8 cellular contexts compared by ENCODE assay signal in the genomic region with DNA sequence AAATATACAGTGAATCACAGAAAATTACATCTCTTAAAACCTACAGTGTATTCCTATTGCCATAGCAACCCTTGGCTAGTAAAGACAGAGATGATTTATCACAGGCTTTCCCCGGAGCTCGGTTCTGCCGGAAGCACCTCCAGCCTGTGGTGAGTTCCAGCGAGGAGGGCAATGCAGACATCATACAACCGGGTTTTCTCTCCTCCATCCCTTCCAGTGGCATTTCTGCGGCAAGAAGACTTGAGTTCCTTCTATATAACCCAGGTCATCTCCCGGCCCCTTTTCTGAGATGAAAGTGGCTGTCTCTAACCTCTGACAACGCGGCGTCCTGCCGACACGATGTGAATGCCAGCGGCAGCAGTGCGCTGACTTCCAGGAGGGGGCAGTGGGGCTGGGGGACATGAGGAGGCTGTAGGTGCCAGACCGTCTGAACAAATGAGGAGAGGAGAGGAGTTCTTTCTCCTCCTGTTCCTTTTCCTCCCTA.
DNase-seq lines count a peak whose midpoint lies in the region; ATAC-seq, FAIRE-seq and TF ChIP-seq lines count a peak whose summit lies in the region.

No MANE protein-coding gene starts in this region.

- TF ChIP-seq EP300 in A549 (IDR thresholded peaks at IDR 0.05): no peak

- no peaks in the 10 kb centered on the region for H3K36me3 ChIP-seq in Panc1 (ENCODE audit: control insufficient read depth, insufficient read depth, low read length)

- H3K9me3 ChIP-seq in A549 (no peaks in the 10 kb centered on the region), Panc1 (ENCODE audit: control insufficient read depth, insufficient read depth, low read depth, low read length) (no peaks in the 10 kb centered on the region)

- H3K27ac Mint-ChIP-seq in glutamatergic neuron (ENCODE audit: unreplicated experiment): no peak overlapping the region

- H3K4me1 ChIP-seq in A549 (peaks cover 4% of the 10 kb centered on the region; the same call in 1 of the 3 replicates), Panc1 (ENCODE audit: control insufficient read depth, insufficient read depth, low read length) (no peaks in the 10 kb centered on the region; the same call in 1 of the 2 replicates)

- no peaks in the 10 kb centered on the region for H3K36me3 Mint-ChIP-seq in glutamatergic neuron (ENCODE audit: unreplicated experiment)

- peak overlapping the region; percentile 42 for H3K4me3 ChIP-seq in A549
- peak overlapping the region; percentile 20 to 54 for H3K4me3 ChIP-seq in Panc1 (ENCODE audit: low read depth in 2 of 2, low read length in 2 of 2)

- DNase-seq in A549 (ENCODE audit: low read depth in 1 of 2, low spot score in 1 of 2): peak; percentile 43 to 57
- peak; percentile 35 for DNase-seq in GM20000 (ENCODE audit: low spot score)
- no peak for DNase-seq in Panc1 (ENCODE audit: low read depth, low spot score)
- DNase-seq in activated naive CD4-positive, alpha-beta T cell treated with Interleukin-2 at 50 U/mL for 16 hours: peak; percentile 52
- peak; percentile 52 for DNase-seq in glutamatergic neuron
- peak; percentile 66 for DNase-seq in putamen (ENCODE audit: low spot score)
- DNase-seq in frontal cortex (ENCODE audit: low spot score in 2 of 2): no peak

- TF ChIP-seq POLR2A in A549 (IDR thresholded peaks at IDR 0.05; ENCODE audit: low read length) (no peak), GM18505 (IDR thresholded peaks at IDR 0.05; ENCODE audit: borderline replicate concordance, extremely low read depth, insufficient read depth, insufficient read length) (no peak)

- POLR2A ChIA-PET in A549 (lab: Yijun Ruan, JAX) (interaction anchor here (1.1 to 2.4 kb wide), 3 partner anchors 241 to 244 kb away, joined by 4 to 19 read pairs (median 6); partner anchors contain the start of gene FUT8), Panc1 (lab: Charles Lee) (no interaction called here)

- no peak overlapping the region for H3K4me3 Mint-ChIP-seq in glutamatergic neuron (ENCODE audit: unreplicated experiment)

- no peaks in the 10 kb centered on the region for H3K27me3 ChIP-seq in Panc1 (ENCODE audit: control insufficient read depth, insufficient read depth, low read length)

- H3K27me3 Mint-ChIP-seq in glutamatergic neuron (ENCODE audit: unreplicated experiment): no peaks in the 10 kb centered on the region

- CTCF ChIA-PET in A549 (lab: Yijun Ruan, JAX): interaction anchor here (0.6 to 10.9 kb wide), 18 partner anchors 10 to 789 kb away, joined by 3 to 137 read pairs (median 4); partner anchors contain the start of gene FUT8
- CTCF ChIA-PET in Panc1 (lab: Charles Lee): no interaction called here

- FAIRE-seq in A549 (lab: Jason Lieb, UNC) (no peak), frontal cortex (lab: Jason Lieb, UNC) (no peak)

- ATAC-seq in A549 (peak; percentile 91 to 93), Panc1 (peak; percentile 78), GM18505 (IDR thresholded peaks at IDR 0.05; ENCODE audit: unreplicated experiment) (no peak)

- BruUV-seq in Panc1 (replicated peaks; lab: Mats Ljungman, UMichigan): no TSS peak

- H3K27ac ChIP-seq in A549: peak overlapping the region; percentile 65 to 67
- H3K27ac ChIP-seq in Panc1 (ENCODE audit: low read length): no peak overlapping the region

- H3K4me1 Mint-ChIP-seq in glutamatergic neuron (ENCODE audit: low read depth, unreplicated experiment): no peaks in the 10 kb centered on the region

- TF ChIP-seq CTCF in A549 (IDR thresholded peaks at IDR 0.05) (peak; percentile 43), GM20000 (IDR thresholded peaks at IDR 0.05; ENCODE audit: extremely low read depth, missing control alignments) (peak; percentile 32), Panc1 (IDR thresholded peaks at IDR 0.05) (peak; percentile 55), glutamatergic neuron (IDR thresholded peaks at IDR 0.05; ENCODE audit: partially characterized antibody, unreplicated experiment) (no peak)

- no peaks in the 10 kb centered on the region for H3K9me3 Mint-ChIP-seq in glutamatergic neuron (ENCODE audit: unreplicated experiment)

- peak; percentile 53 to 64 for TF ChIP-seq RAD21 in A549 (conservative IDR thresholded peaks at IDR 0.05 in 1 of 2, IDR thresholded peaks at IDR 0.05 in 1 of 2)

- peak overlapping the region; percentile 78 for H3K4me2 ChIP-seq in A549

- in situ Hi-C loops in Panc1 (cut with HindIII; ENCODE audit: low pct_unique_long_range_greater_than_20kb, low sequenced_read_pairs): no loop called here

- WGBS in A549 (ENCODE audit: missing lambda C conversion rate): 8% methylated on average over 15 of the region's 15 CpGs

- intact Hi-C loops in Panc1 (cut with micrococcal nuclease; ENCODE audit: unreplicated experiment): loop anchor here (10.0 kb wide), 1 partner anchor 204 kb away; no protein-coding TSS in a partner anchor

TF ChIP-seq in A549, 52 proteins besides CTCF, POLR2A, EP300 and RAD21:
- TF ChIP-seq SMC3 (IDR thresholded peaks at IDR 0.05): peak; percentile 67
- no peak for TF ChIP-seq NFE2L2 (conservative IDR thresholded peaks at IDR 0.05; ENCODE audit: low read length)
- no peak for TF ChIP-seq TFCP2L1 (CRISPR knock-in tag; IDR thresholded peaks at IDR 0.05)
- no peak for TF ChIP-seq JUNB (IDR thresholded peaks at IDR 0.05)
- TF ChIP-seq ZNF302 (CRISPR knock-in tag; IDR thresholded peaks at IDR 0.05): no peak
- no peak for TF ChIP-seq MAX (IDR thresholded peaks at IDR 0.05)
- no peak for TF ChIP-seq HOXA7 (CRISPR knock-in tag; IDR thresholded peaks at IDR 0.05)

Comparison
In these comparisons a context has a peak if more than half of its experiments do, and no peak if none do; other contexts are left out.
1. DNase-seq: peak in A549 (2 of 2), GM20000 (single experiment), activated naive CD4-positive, alpha-beta T cell treated with Interleukin-2 at 50 U/mL for 16 hours (single experiment), glutamatergic neuron (single experiment) and putamen (single experiment); none in Panc1 (single experiment) and frontal cortex (0 of 2).